Comparison of ENCODE assay signal across 11 cellular contexts in genomic region chr10:77504870-77505257, GRCh38.
DNase-seq lines count a peak whose midpoint lies in the region; ATAC-seq, FAIRE-seq and TF ChIP-seq lines count a peak whose summit lies in the region.
"Had no signal": no experiment of that assay in that cellular context is flagged by ENCODE, and none has a peak within 500 bp of the region (broad histone marks: within the 10 kb centered on the region; RNA-seq: fewer than 3 reads in every experiment).

No MANE protein-coding gene starts in this region.

- H3K36me3 Mint-ChIP-seq in activated T-helper 1 cell treated with anti-CD3 and anti-CD28 coated beads, Interleukin-12 subunit alpha, Interleukin-12 subunit beta, Interleukin-2, Interleukin-4 antibody, amounts not matched to agents 30 ng/mL and 10 ng/mL and 1 ng/mL, durations not matched to agents 14 hours and 24 hours and 36 hours (ENCODE audit: low read depth), result no peaks in the 10 kb centered on the region
- H3K36me3 Mint-ChIP-seq: activated naive CD8-positive, alpha-beta T cell treated with anti-CD3 and anti-CD28 coated beads, Interleukin-2, amount 10 ng/mL, durations not matched to agents 7 days and 5 days had no signal

- no peak overlapping the region for H3K9ac ChIP-seq in HepG2 (ENCODE audit: insufficient read depth, low read depth, low read length)

- H3K4me3 Mint-ChIP-seq in activated T-helper 1 cell treated with anti-CD3 and anti-CD28 coated beads, Interleukin-12 subunit alpha, Interleukin-12 subunit beta, Interleukin-2, Interleukin-4 antibody, amounts not matched to agents 30 ng/mL and 10 ng/mL and 1 ng/mL, durations not matched to agents 14 hours and 24 hours and 36 hours, result no peak overlapping the region
- H3K4me3 Mint-ChIP-seq: activated naive CD8-positive, alpha-beta T cell treated with anti-CD3 and anti-CD28 coated beads, Interleukin-2, amount 10 ng/mL, durations not matched to agents 7 days and 5 days had no signal

- no peaks in the 10 kb centered on the region for H3K4me1 Mint-ChIP-seq in activated T-helper 1 cell treated with anti-CD3 and anti-CD28 coated beads, Interleukin-12 subunit alpha, Interleukin-12 subunit beta, Interleukin-2, Interleukin-4 antibody, amounts not matched to agents 30 ng/mL and 10 ng/mL and 1 ng/mL, durations not matched to agents 14 hours and 24 hours and 36 hours (ENCODE audit: low read depth)

- H3K27ac ChIP-seq in HepG2 (ENCODE audit: extremely low read length, insufficient read depth, low read length), result no peak overlapping the region

- TF ChIP-seq CTCF in HepG2 (CRISPR knock-in tag; IDR thresholded peaks at IDR 0.05) (no peak), D721Med (IDR thresholded peaks at IDR 0.05; ENCODE audit: insufficient read depth, missing control alignments) (no peak)

- no TSS peak for BruUV-seq in HepG2 (replicated peaks; lab: Mats Ljungman, UMichigan)

- no peaks in the 10 kb centered on the region for H3K79me2 ChIP-seq in HepG2 (ENCODE audit: insufficient read depth, low read length)

- no peaks in the 10 kb centered on the region for H3K9me3 ChIP-seq in MG63
- no peaks in the 10 kb centered on the region for H3K9me3 ChIP-seq in HepG2 (ENCODE audit: low read length)

- H3K4me2 ChIP-seq in HepG2 (ENCODE audit: low read depth, low read length), result no peak overlapping the region

- no peaks in the 10 kb centered on the region for H4K20me1 ChIP-seq in HepG2 (ENCODE audit: insufficient read depth, low read length)

- H3K27ac Mint-ChIP-seq in activated T-helper 1 cell treated with anti-CD3 and anti-CD28 coated beads, Interleukin-12 subunit alpha, Interleukin-12 subunit beta, Interleukin-2, Interleukin-4 antibody, amounts not matched to agents 30 ng/mL and 10 ng/mL and 1 ng/mL, durations not matched to agents 14 hours and 24 hours and 36 hours, result no peak overlapping the region
- H3K27ac Mint-ChIP-seq: activated naive CD8-positive, alpha-beta T cell treated with anti-CD3 and anti-CD28 coated beads, Interleukin-2, amount 10 ng/mL, durations not matched to agents 7 days and 5 days had no signal

- DNase-seq in DMS 273 (lab: John Stamatoyannopoulos, UW; ENCODE audit: unreplicated experiment), result peak; percentile 82
- DNase-seq in MG63, result peak; percentile 75
- DNase-seq in astrocyte of the hippocampus (ENCODE audit: low read depth, low spot score), result peak; percentile 52
- DNase-seq in HepG2 (ENCODE audit: low spot score), result no peak
- DNase-seq in NCI-H146 treated with DMSO at 0.1 percent for 48 hours (lab: John Stamatoyannopoulos, UW; ENCODE audit: unreplicated experiment), result no peak
- no peak for DNase-seq in activated T-helper 1 cell treated with anti-CD3 and anti-CD28 coated beads, Interleukin-12 subunit alpha, Interleukin-12 subunit beta, Interleukin-2, Interleukin-4 antibody, amounts not matched to agents 30 ng/mL and 10 ng/mL and 1 ng/mL, durations not matched to agents 14 hours and 24 hours and 36 hours (ENCODE audit: low spot score)
- no peak for DNase-seq in D721Med (ENCODE audit: insufficient read length, low spot score)
- no peak for DNase-seq in NCI-H128 (lab: John Stamatoyannopoulos, UW; ENCODE audit: unreplicated experiment)
- DNase-seq: activated naive CD8-positive, alpha-beta T cell treated with anti-CD3 and anti-CD28 coated beads, Interleukin-2, amount 10 ng/mL, durations not matched to agents 7 days and 5 days; NCI-H1694 had no signal

- H3K9me3 Mint-ChIP-seq in activated T-helper 1 cell treated with anti-CD3 and anti-CD28 coated beads, Interleukin-12 subunit alpha, Interleukin-12 subunit beta, Interleukin-2, Interleukin-4 antibody, amounts not matched to agents 30 ng/mL and 10 ng/mL and 1 ng/mL, durations not matched to agents 14 hours and 24 hours and 36 hours, result no peaks in the 10 kb centered on the region
- H3K9me3 Mint-ChIP-seq: activated naive CD8-positive, alpha-beta T cell treated with anti-CD3 and anti-CD28 coated beads, Interleukin-2, amount 10 ng/mL, durations not matched to agents 7 days and 5 days had no signal

- H3K4me3 ChIP-seq in MG63 (no peak overlapping the region), HepG2 (replicated peaks in 1 of 3; ENCODE audit: insufficient read depth in 1 of 3, low read depth in 2 of 3, low read length in 3 of 3) (no peak overlapping the region)

- no peak for TF ChIP-seq POLR2A in HepG2 (IDR thresholded peaks at IDR 0.05; ENCODE audit: insufficient read depth in 1 of 2, low read depth in 2 of 2, low read length in 2 of 2)

- ATAC-seq in HepG2, result no peak

- in situ Hi-C loops in HepG2 (cut with HindIII; ENCODE audit: extremely low pct_ligation_motif_present, low pct_unique_long_range_greater_than_20kb), result no loop called here

- intact Hi-C loops in HepG2 (cut with micrococcal nuclease; ENCODE audit: unreplicated experiment), result loop anchor here (10.0 kb wide), 1 partner anchor 340 kb away; no protein-coding TSS in a partner anchor
- intact Hi-C loops in activated T-helper 1 cell treated with anti-CD3 and anti-CD28 coated beads, Interleukin-12 subunit alpha, Interleukin-12 subunit beta, Interleukin-2, Interleukin-4 antibody, amounts not matched to agents 30 ng/mL and 10 ng/mL and 1 ng/mL, durations not matched to agents 14 hours and 24 hours and 36 hours (cut with micrococcal nuclease), result no loop called here

- POLR2A ChIA-PET in HepG2 (lab: Yijun Ruan, JAX), result no interaction called here

- no peaks in the 10 kb centered on the region for H3K27me3 ChIP-seq in MG63
- H3K27me3 ChIP-seq in HepG2 (ENCODE audit: control insufficient read depth in 1 of 2, insufficient read depth in 2 of 2, low read length in 2 of 2), result 0 out of 5 replicates have a peak, but pooled peaks cover 0 to 3% of the 10 kb centered on the region in 2 experiments

- CTCF ChIA-PET in HepG2 (lab: Yijun Ruan, JAX; ENCODE audit: low intra/inter-chr PET ratio, low total read pairs), result no interaction called here

- 0% methylated on average over 4 of the region's 4 CpGs for WGBS in HepG2 (ENCODE audit: low lambda C conversion rate)

- TF ChIP-seq RAD21 in HepG2 (CRISPR knock-in tag; IDR thresholded peaks at IDR 0.05), result no peak

- H3K36me3 ChIP-seq in MG63, result no peaks in the 10 kb centered on the region; the same call in none of the 2 replicates
- no peaks in the 10 kb centered on the region for H3K36me3 ChIP-seq in HepG2 (replicated peaks in 1 of 2; ENCODE audit: control insufficient read depth in 1 of 2, insufficient read depth in 2 of 2, low read length in 2 of 2)

- peaks cover 4% of the 10 kb centered on the region for H3K27me3 Mint-ChIP-seq in activated T-helper 1 cell treated with anti-CD3 and anti-CD28 coated beads, Interleukin-12 subunit alpha, Interleukin-12 subunit beta, Interleukin-2, Interleukin-4 antibody, amounts not matched to agents 30 ng/mL and 10 ng/mL and 1 ng/mL, durations not matched to agents 14 hours and 24 hours and 36 hours (ENCODE audit: insufficient read depth)

- no peaks in the 10 kb centered on the region for H3K4me1 ChIP-seq in HepG2 (ENCODE audit: insufficient read depth, low read length)

- FAIRE-seq in HepG2 (lab: Jason Lieb, UNC), result no peak
- no peak for FAIRE-seq in D721Med (lab: Jason Lieb, UNC)
- FAIRE-seq: frontal cortex had no signal

- H2AFZ ChIP-seq in HepG2 (ENCODE audit: low read length), result no peak overlapping the region

- TF ChIP-seq EP300 in HepG2 (IDR thresholded peaks at IDR 0.05; ENCODE audit: low read depth in 2 of 2, low read length in 2 of 2) (no peak), HepG2 (CRISPR knock-in tag; IDR thresholded peaks at IDR 0.05; ENCODE audit: borderline replicate concordance) (no peak)

TF ChIP-seq in HepG2, 621 proteins besides CTCF, POLR2A, EP300 and RAD21:
- TF ChIP-seq MAFF (IDR thresholded peaks at IDR 0.05; ENCODE audit: low read depth, low read length), result 0 out of 2 replicates have a peak, but pooled peaks have one; percentile 4
- 0 out of 4 replicates have a peak, but pooled peaks of 1 of the 2 experiments have one; percentile 20 for TF ChIP-seq MAFK (conservative IDR thresholded peaks at IDR 0.05 in 1 of 2, IDR thresholded peaks at IDR 0.05 in 1 of 2; ENCODE audit: low read length in 2 of 2)
- no peak for TF ChIP-seq CHD4 (IDR thresholded peaks at IDR 0.05; ENCODE audit: borderline replicate concordance, low read length)
- no peak for TF ChIP-seq ZNF879 (CRISPR knock-in tag; IDR thresholded peaks at IDR 0.05)
- no peak for TF ChIP-seq RAD51 (IDR thresholded peaks at IDR 0.05; ENCODE audit: borderline replicate concordance)
- no peak for TF ChIP-seq CERS6 (CRISPR knock-in tag; IDR thresholded peaks at IDR 0.05)

Comparison
In these comparisons a context has a peak if more than half of its experiments do, and no peak if none do; other contexts are left out.
1. DNase-seq: peak in DMS 273 (single experiment), MG63 (single experiment) and astrocyte of the hippocampus (single experiment); none in HepG2 (single experiment), NCI-H146 treated with DMSO at 0.1 percent for 48 hours (single experiment), activated T-helper 1 cell treated with anti-CD3 and anti-CD28 coated beads, Interleukin-12 subunit alpha, Interleukin-12 subunit beta, Interleukin-2, Interleukin-4 antibody, amounts not matched to agents 30 ng/mL and 10 ng/mL and 1 ng/mL, durations not matched to agents 14 hours and 24 hours and 36 hours (single experiment), D721Med (single experiment) and NCI-H128 (single experiment).